13 cellular contexts compared by ENCODE assay signal in the genomic region with DNA sequence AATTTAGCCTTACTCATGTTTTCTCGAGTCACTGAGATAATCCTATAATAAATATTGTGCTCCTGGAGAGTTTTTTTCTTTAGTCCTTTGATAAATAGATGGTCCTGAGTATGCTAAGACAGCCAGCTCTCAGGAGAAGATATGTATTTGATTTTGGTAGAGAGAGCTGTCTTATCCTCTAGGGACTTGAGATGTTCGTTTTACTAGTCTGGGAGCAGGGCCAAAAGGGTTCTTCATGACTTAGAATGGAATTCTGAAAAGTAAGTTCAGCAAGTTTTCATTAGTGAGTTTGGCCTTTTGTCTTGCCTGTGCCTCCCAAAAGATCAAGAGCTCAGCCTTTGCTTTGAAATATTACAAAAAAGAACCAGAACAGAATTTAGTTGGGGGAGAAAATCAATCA.
DNase-seq lines count a peak whose midpoint lies in the region; ATAC-seq and TF ChIP-seq lines count a peak whose summit lies in the region.
"Had no signal": no experiment of that assay in that cellular context is flagged by ENCODE, and none has a peak within 500 bp of the region (broad histone marks: within the 10 kb centered on the region; RNA-seq: fewer than 3 reads in every experiment).

No MANE protein-coding gene starts in this region.

- TF ChIP-seq POLR2A in thyroid gland (IDR thresholded peaks at IDR 0.05): no peak

- WGBS in thyroid gland, 2 donors: 19 to 21% methylated on average over 2 of the region's 2 CpGs

- TF ChIP-seq CTCF in VCaP (conservative IDR thresholded peaks at IDR 0.05) (no peak), thyroid gland (IDR thresholded peaks at IDR 0.05) (no peak)

- H3K36me3 ChIP-seq in thyroid gland: no peaks in the 10 kb centered on the region

- ATAC-seq in left cardiac atrium (peak; percentile 21 to 23), HG03571 (IDR thresholded peaks at IDR 0.05; ENCODE audit: unreplicated experiment) (no peak), HG03139 (IDR thresholded peaks at IDR 0.05; ENCODE audit: unreplicated experiment) (no peak)
- ATAC-seq: activated CD8-positive, alpha-beta memory T cell treated with anti-CD3 and anti-CD28 coated beads, Interleukin-2, amount 10 ng/mL, durations not matched to agents 7 days and 5 days; HCT116 had no signal

- peak; percentile 59 for DNase-seq in DMS 273 (lab: John Stamatoyannopoulos, UW; ENCODE audit: unreplicated experiment)
- no peak for DNase-seq in DMS 273 treated with DMSO at 0.1 percent for 48 hours (lab: John Stamatoyannopoulos, UW)
- DNase-seq in left cardiac atrium: no peak
- peak; percentile 69 to 78 for DNase-seq in thyroid gland
- no peak for DNase-seq in mesenteric fat pad (ENCODE audit: low spot score)
- DNase-seq: activated CD8-positive, alpha-beta memory T cell treated with anti-CD3 and anti-CD28 coated beads, Interleukin-2, amount 10 ng/mL, durations not matched to agents 7 days and 5 days; stimulated activated CD4-positive, alpha-beta T cell treated with anti-CD3 and anti-CD28 coated beads, Interleukin-2, amount 100 ng/mL, for 24 hours had no signal

- H3K27me3 ChIP-seq in thyroid gland: no peaks in the 10 kb centered on the region

- intact Hi-C loops in left cardiac atrium (cut with DNase I): no loop called here
- intact Hi-C loops in thyroid gland (cut with DNase I): no loop called here

- no peak overlapping the region for H3K4me3 ChIP-seq in thyroid gland (replicated peaks in 1 of 3)
- H3K4me3 ChIP-seq: lung had no signal

- no peaks in the 10 kb centered on the region for H3K9me3 ChIP-seq in thyroid gland

- H3K4me1 ChIP-seq in thyroid gland: peaks cover 19 to 43% of the 10 kb centered on the region in 2 donors

- H3K27ac ChIP-seq in VCaP: peak overlapping the region; percentile 43
- peak overlapping the region; percentile 66 to 87 (median 66) for H3K27ac ChIP-seq in thyroid gland
- H3K27ac ChIP-seq: 22Rv1 had no signal

Comparison
In these comparisons a context has a peak if more than half of its experiments do, and no peak if none do; other contexts are left out.
1. DNase-seq: peak in DMS 273 (single experiment) and thyroid gland (2 of 2); none in DMS 273 treated with DMSO at 0.1 percent for 48 hours (single experiment), left cardiac atrium (single experiment) and mesenteric fat pad (single experiment).
2. ATAC-seq: peak in left cardiac atrium (2 of 2); none in HG03571 (single experiment) and HG03139 (single experiment).